ENCODE assay signal across 8 cellular contexts in the genomic region with DNA sequence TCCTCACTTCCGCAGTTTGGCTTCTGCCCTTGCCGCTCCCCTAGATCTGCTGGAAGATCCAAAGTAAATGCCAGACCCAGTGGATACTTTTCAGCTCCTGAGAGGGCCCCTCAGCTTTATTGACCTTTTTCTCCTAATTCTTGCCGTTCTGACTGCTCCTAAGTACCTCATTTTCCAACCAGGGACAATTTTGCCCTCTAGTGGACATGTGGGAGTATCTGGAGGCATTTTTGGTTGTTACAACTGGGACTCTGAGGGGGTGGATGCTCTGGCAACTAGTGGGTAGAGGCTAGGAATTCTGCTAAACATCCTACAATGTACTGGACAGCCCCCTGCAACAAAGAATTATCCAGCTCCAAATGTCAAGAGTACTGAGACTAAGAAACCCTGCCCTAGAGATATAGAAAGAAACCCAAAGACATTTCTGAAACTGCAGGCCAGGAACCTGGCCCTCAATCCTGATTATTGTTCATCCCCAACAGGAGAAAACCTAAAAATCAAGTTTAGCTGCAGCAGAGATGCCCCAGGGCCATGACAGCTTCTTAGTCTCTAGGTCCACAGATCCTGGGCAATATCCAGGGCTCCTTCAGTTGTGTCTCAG. TPM values are rescaled to one million over a fixed set of nuclear protein-coding genes. Genes with fewer than 3 reads are reported as not detected.
DNase-seq lines count a peak whose midpoint lies in the region; ATAC-seq and TF ChIP-seq lines count a peak whose summit lies in the region.

No MANE protein-coding gene starts in this region.

- H3K36me3 Mint-ChIP-seq in mesothelial cell of epicardium, result no peaks in the 10 kb centered on the region
- H3K36me3 Mint-ChIP-seq in activated naive CD8-positive, alpha-beta T cell treated with anti-CD3 and anti-CD28 coated beads for 36 hours, result no peaks in the 10 kb centered on the region

- peak; percentile 72 for TF ChIP-seq CTCF in brain microvascular endothelial cell (IDR thresholded peaks at IDR 0.05; ENCODE audit: low read depth, low read length, missing control alignments)
- TF ChIP-seq CTCF in mesothelial cell of epicardium (IDR thresholded peaks at IDR 0.05; ENCODE audit: unreplicated experiment), result peak; percentile 34
- peak in 2 of 4 experiments; percentile 6 to 27 for TF ChIP-seq CTCF in sigmoid colon (IDR thresholded peaks at IDR 0.05)
- peak in 3 of 11 experiments; percentile 8 to 23 (median 14) for TF ChIP-seq CTCF in spleen (IDR thresholded peaks at IDR 0.05 in 8 of 11, conservative IDR thresholded peaks at IDR 0.05 in 3 of 11)

- no peaks in the 10 kb centered on the region for H3K27me3 Mint-ChIP-seq in mesothelial cell of epicardium (ENCODE audit: low read depth)
- H3K27me3 Mint-ChIP-seq in activated naive CD8-positive, alpha-beta T cell treated with anti-CD3 and anti-CD28 coated beads for 36 hours, result no peaks in the 10 kb centered on the region

- H3K4me3 ChIP-seq in brain microvascular endothelial cell (ENCODE audit: low read depth, low read length), result no peak overlapping the region
- no peak overlapping the region for H3K4me3 ChIP-seq in sigmoid colon
- H3K4me3 ChIP-seq in spleen, result no peak overlapping the region

- no peak overlapping the region for H3K4me3 Mint-ChIP-seq in mesothelial cell of epicardium
- H3K4me3 Mint-ChIP-seq in activated naive CD8-positive, alpha-beta T cell treated with anti-CD3 and anti-CD28 coated beads for 36 hours, result no peak overlapping the region

- TF ChIP-seq POLR2A in sigmoid colon (IDR thresholded peaks at IDR 0.05), result no peak
- no peak for TF ChIP-seq POLR2A in spleen (IDR thresholded peaks at IDR 0.05)

- no peak overlapping the region for H3K27ac Mint-ChIP-seq in mesothelial cell of epicardium
- H3K27ac Mint-ChIP-seq in activated naive CD8-positive, alpha-beta T cell treated with anti-CD3 and anti-CD28 coated beads for 36 hours, result no peak overlapping the region

- H3K27me3 ChIP-seq in brain microvascular endothelial cell (replicated peaks) (no peaks in the 10 kb centered on the region), sigmoid colon (no peaks in the 10 kb centered on the region), spleen (replicated peaks in 1 of 7) (peaks cover 0 to 8% (median 0%) of the 10 kb centered on the region in 7 donors)

- ATAC-seq in GM21423 (IDR thresholded peaks at IDR 0.05; ENCODE audit: unreplicated experiment), result no peak

- H3K9me3 ChIP-seq in sigmoid colon, result no peaks in the 10 kb centered on the region
- no peaks in the 10 kb centered on the region for H3K9me3 ChIP-seq in spleen

- in situ Hi-C loops in KBM-7 (cut with MboI; ENCODE audit: low pct_unique_long_range_greater_than_20kb, low sequenced_read_pairs), result no loop called here
- in situ Hi-C loops in brain microvascular endothelial cell (cut with HindIII; ENCODE audit: low pct_ligation_motif_present, low sequenced_read_pairs), result no loop called here

- intact Hi-C loops in sigmoid colon (cut with DNase I), result no loop called here
- intact Hi-C loops in spleen (cut with DNase I; ENCODE audit: low total_unique reads), result no loop called here

- H3K36me3 ChIP-seq in brain microvascular endothelial cell (replicated peaks) (no peaks in the 10 kb centered on the region), sigmoid colon (no peaks in the 10 kb centered on the region), spleen (no peaks in the 10 kb centered on the region)

- H3K27ac ChIP-seq in brain microvascular endothelial cell, result no peak overlapping the region
- H3K27ac ChIP-seq in sigmoid colon, result no peak overlapping the region
- H3K27ac ChIP-seq in spleen, result no peak overlapping the region

- WGBS in sigmoid colon, 2 donors, result 43 to 56% methylated on average over 3 of the region's 3 CpGs
- 41 to 58% (median 55%) methylated on average over 3 of the region's 3 CpGs for WGBS in spleen, 5 donors

- peaks cover 2% of the 10 kb centered on the region for H3K4me1 Mint-ChIP-seq in mesothelial cell of epicardium
- peaks cover 2% of the 10 kb centered on the region for H3K4me1 Mint-ChIP-seq in activated naive CD8-positive, alpha-beta T cell treated with anti-CD3 and anti-CD28 coated beads for 36 hours

- H3K4me1 ChIP-seq in sigmoid colon (no peaks in the 10 kb centered on the region), spleen (no peaks in the 10 kb centered on the region)

- peak; percentile 23 for DNase-seq in EH (ENCODE audit: low read depth)
- DNase-seq in KBM-7, result peak; percentile 53
- DNase-seq in brain microvascular endothelial cell, result peak; percentile 12
- DNase-seq in mesothelial cell of epicardium (ENCODE audit: low spot score in 2 of 2, unreplicated experiment in 2 of 2), result no peak
- no peak for DNase-seq in sigmoid colon
- DNase-seq in activated naive CD8-positive, alpha-beta T cell treated with anti-CD3 and anti-CD28 coated beads for 36 hours, result no peak
- DNase-seq in spleen, result no peak

- H3K9me3 Mint-ChIP-seq in mesothelial cell of epicardium, result peaks cover 21% of the 10 kb centered on the region
- no peaks in the 10 kb centered on the region for H3K9me3 Mint-ChIP-seq in activated naive CD8-positive, alpha-beta T cell treated with anti-CD3 and anti-CD28 coated beads for 36 hours

- no peak for TF ChIP-seq EP300 in sigmoid colon (IDR thresholded peaks at IDR 0.05)

RNA-seq across cellular contexts. Expression of gene TEX13B, which starts 3.4 kb away (rescaled TPM):
- not detected in 3 replicates for total RNA-seq in mesothelial cell of epicardium
- total RNA-seq in sigmoid colon, result not detected
- not detected for polyA plus RNA-seq in sigmoid colon
- total RNA-seq in activated naive CD8-positive, alpha-beta T cell treated with anti-CD3 and anti-CD28 coated beads for 36 hours, result not detected
- not detected for total RNA-seq in spleen
- not detected for polyA plus RNA-seq in spleen

Comparison
In these comparisons a context has a peak if more than half of its experiments do, and no peak if none do; other contexts are left out.
1. DNase-seq: peak in EH (single experiment), KBM-7 (single experiment) and brain microvascular endothelial cell (single experiment); none in mesothelial cell of epicardium (0 of 2), sigmoid colon (single experiment), activated naive CD8-positive, alpha-beta T cell treated with anti-CD3 and anti-CD28 coated beads for 36 hours (single experiment) and spleen (single experiment).